In the genomic region with DNA sequence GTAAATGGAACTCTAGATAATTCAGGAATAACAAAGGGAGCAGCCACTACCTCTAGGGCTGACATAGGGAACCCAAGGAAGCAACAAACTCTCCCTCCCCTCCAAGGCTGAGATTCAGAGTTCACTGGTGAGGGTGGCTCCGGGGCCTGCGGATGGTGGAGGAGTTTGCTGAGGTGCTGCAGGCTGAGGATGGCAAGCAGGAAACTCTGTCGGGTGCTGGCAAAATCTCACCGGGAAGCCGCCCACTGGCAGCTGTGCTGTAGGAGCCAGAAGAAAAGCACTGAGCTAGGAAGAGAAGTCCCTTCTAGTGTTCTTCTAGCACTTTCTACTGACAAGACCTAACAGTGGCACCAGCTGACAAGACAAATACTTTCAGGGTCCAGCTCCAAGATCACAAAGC, we compare ENCODE assay signal across 16 cellular contexts. TPM values are rescaled to one million over a fixed set of nuclear protein-coding genes. Genes with fewer than 3 reads are reported as not detected.
DNase-seq lines count a peak whose midpoint lies in the region; TF ChIP-seq lines count a peak whose summit lies in the region.
"Had no signal": no experiment of that assay in that cellular context is flagged by ENCODE, and none has a peak within 500 bp of the region (broad histone marks: within the 10 kb centered on the region; RNA-seq: fewer than 3 reads in every experiment).

No MANE protein-coding gene starts in this region.

- DNase-seq in NCI-H69 (lab: John Stamatoyannopoulos, UW), result peak; percentile 7
- peak in 36 of 42 donors; percentile 23 to 88 (median 54) for DNase-seq in head of caudate nucleus
- peak; percentile 46 for DNase-seq in occipital lobe (lab: John Stamatoyannopoulos, UW)
- no peak for DNase-seq in ecto neural progenitor cell (ENCODE audit: low spot score)
- DNase-seq in NCI-H2227 (lab: John Stamatoyannopoulos, UW; ENCODE audit: unreplicated experiment), result no peak
- DNase-seq in erythroblast (lab: John Stamatoyannopoulos, UW), result no peak
- DNase-seq in medulla oblongata (ENCODE audit: extremely low spot score), result no peak
- DNase-seq: C1 segment of cervical spinal cord; CD4-positive, alpha-beta memory T cell; COR-L47; DMS153; DMS79 treated with DMSO at 0.1 percent for 48 hours; EL; GOT3; H9 had no signal

- no peak for TF ChIP-seq POLR2A in erythroblast (IDR thresholded peaks at IDR 0.05; ENCODE audit: low read length)

- intact Hi-C loops in head of caudate nucleus (cut with DNase I), result no loop called here

RNA-seq across cellular contexts. Expression of a gene that starts 12.5 kb away (rescaled TPM):
- total RNA-seq in occipital lobe, result 0.62 TPM
- total RNA-seq: HT1080 had no signal

RNA-seq across cellular contexts. Expression of a gene that starts 41.0 kb away (rescaled TPM):
- total RNA-seq in occipital lobe, result not detected
- total RNA-seq: CD4-positive, alpha-beta memory T cell; HT1080 had no signal

Comparison
In these comparisons a context has a peak if more than half of its experiments do, and no peak if none do; other contexts are left out.
1. DNase-seq: peak in NCI-H69 (single experiment), head of caudate nucleus (36 of 42) and occipital lobe (single experiment); none in ecto neural progenitor cell (single experiment), NCI-H2227 (single experiment), erythroblast (0 of 2) and medulla oblongata (single experiment).